In the genomic region with DNA sequence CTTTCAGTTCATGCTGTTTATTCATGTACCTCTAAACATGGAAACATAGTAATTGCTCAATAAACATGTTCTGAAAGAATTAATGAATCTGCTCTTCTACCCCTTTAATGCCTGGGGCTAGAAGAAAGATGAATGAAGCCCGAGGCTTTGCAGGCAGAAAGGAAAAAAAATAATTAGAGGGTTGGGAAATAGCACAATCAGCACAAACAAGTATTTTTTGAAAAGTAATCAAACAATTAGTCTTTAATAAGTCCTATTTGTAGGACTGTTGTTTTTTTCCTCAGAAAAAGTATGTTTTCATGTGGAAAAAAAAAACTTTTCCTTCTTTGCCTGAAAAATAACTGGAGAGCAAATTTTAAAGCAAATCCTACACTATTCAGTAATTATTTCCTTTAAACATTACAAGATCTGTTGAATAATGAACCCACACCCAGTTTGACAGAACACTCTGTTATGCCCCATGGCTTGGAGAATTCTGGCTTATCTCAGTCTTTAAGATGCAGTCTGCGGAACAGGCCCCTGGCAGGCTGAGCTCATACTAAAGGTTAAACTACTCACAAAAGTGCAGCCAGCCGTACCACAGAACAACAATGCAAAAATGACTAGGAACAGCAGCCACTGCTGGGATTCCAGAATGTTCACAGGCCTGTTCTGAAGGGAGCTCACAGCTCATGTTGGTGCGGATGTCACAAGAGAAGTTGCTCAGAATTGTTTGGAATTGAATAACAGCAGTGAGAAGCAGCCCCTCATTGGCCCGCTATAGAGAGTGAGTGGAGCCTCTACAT, we compare ENCODE assay signal across 19 cellular contexts.
A peak's percentile ranks its signal among the peaks of the same experiment; 100 is the strongest.
DNase-seq lines count a peak whose midpoint lies in the region; ATAC-seq and TF ChIP-seq lines count a peak whose summit lies in the region.
"Had no signal": no experiment of that assay in that cellular context is flagged by ENCODE, and none has a peak within 500 bp of the region (broad histone marks: within the 10 kb centered on the region; RNA-seq: fewer than 3 reads in every experiment).

No MANE protein-coding gene starts in this region.

- no peak overlapping the region for H3K27ac Mint-ChIP-seq in activated T-helper 1 cell treated with anti-CD3 and anti-CD28 coated beads, Interleukin-12 subunit alpha, Interleukin-12 subunit beta, Interleukin-2, Interleukin-4 antibody, amounts not matched to agents 30 ng/mL and 10 ng/mL and 1 ng/mL, durations not matched to agents 14 hours and 24 hours and 36 hours
- H3K27ac Mint-ChIP-seq: activated CD4-positive, alpha-beta T cell treated with anti-CD3 and anti-CD28 coated beads, Interleukin-2, amount 10 ng/mL, durations not matched to agents 7 days and 5 days; mesothelial cell of epicardium; T-helper 2 cell treated with Interferon-gamma antibody and Interleukin-4, amounts not matched to agents 5 μg/mL and 100 μg/mL, for 36 hours had no signal

- H3K9me3 ChIP-seq in left ventricle myocardium inferior (replicated peaks) (peaks cover 1% of the 10 kb centered on the region), ovary (no peaks in the 10 kb centered on the region)
- H3K9me3 ChIP-seq: prostate gland had no signal

- no peak overlapping the region for H3K4me3 Mint-ChIP-seq in activated T-helper 1 cell treated with anti-CD3 and anti-CD28 coated beads, Interleukin-12 subunit alpha, Interleukin-12 subunit beta, Interleukin-2, Interleukin-4 antibody, amounts not matched to agents 30 ng/mL and 10 ng/mL and 1 ng/mL, durations not matched to agents 14 hours and 24 hours and 36 hours
- H3K4me3 Mint-ChIP-seq: activated CD4-positive, alpha-beta T cell treated with anti-CD3 and anti-CD28 coated beads, Interleukin-2, amount 10 ng/mL, durations not matched to agents 7 days and 5 days; brain; mesothelial cell of epicardium; T-helper 2 cell treated with Interferon-gamma antibody and Interleukin-4, amounts not matched to agents 5 μg/mL and 100 μg/mL, for 36 hours had no signal

- peak overlapping the region; percentile 42 for H3K27ac ChIP-seq in left ventricle myocardium inferior (replicated peaks)
- H3K27ac ChIP-seq in ovary = no peak overlapping the region
- H3K27ac ChIP-seq: 22Rv1, prostate gland had no signal

- no peaks in the 10 kb centered on the region for H3K4me1 Mint-ChIP-seq in activated T-helper 1 cell treated with anti-CD3 and anti-CD28 coated beads, Interleukin-12 subunit alpha, Interleukin-12 subunit beta, Interleukin-2, Interleukin-4 antibody, amounts not matched to agents 30 ng/mL and 10 ng/mL and 1 ng/mL, durations not matched to agents 14 hours and 24 hours and 36 hours (ENCODE audit: low read depth)
- H3K4me1 Mint-ChIP-seq: activated CD4-positive, alpha-beta T cell treated with anti-CD3 and anti-CD28 coated beads, Interleukin-2, amount 10 ng/mL, durations not matched to agents 7 days and 5 days; brain; mesothelial cell of epicardium had no signal

- 40 to 60% (median 57%) methylated on average over 5 of the region's 5 CpGs for WGBS in ovary, 3 donors

- ATAC-seq in Right ventricle myocardium inferior = peak; percentile 65
- ATAC-seq in HG03039 (IDR thresholded peaks at IDR 0.05; ENCODE audit: unreplicated experiment) = no peak
- no peak for ATAC-seq in GM21381 (IDR thresholded peaks at IDR 0.05; ENCODE audit: unreplicated experiment)
- ATAC-seq: stimulated activated naive CD8-positive, alpha-beta T cell treated with anti-CD3 and anti-CD28 coated beads, Interleukin-15, Interleukin-2, amounts not matched to agents 100 U/mL and 50 U/mL, for 24 hours had no signal

- TF ChIP-seq EP300 in ovary (IDR thresholded peaks at IDR 0.05) = no peak

- H3K4me3 ChIP-seq in left ventricle myocardium inferior = no peak overlapping the region
- no peak overlapping the region for H3K4me3 ChIP-seq in ovary
- H3K4me3 ChIP-seq: prostate gland had no signal

- H3K27me3 Mint-ChIP-seq in activated T-helper 1 cell treated with anti-CD3 and anti-CD28 coated beads, Interleukin-12 subunit alpha, Interleukin-12 subunit beta, Interleukin-2, Interleukin-4 antibody, amounts not matched to agents 30 ng/mL and 10 ng/mL and 1 ng/mL, durations not matched to agents 14 hours and 24 hours and 36 hours (ENCODE audit: insufficient read depth) = peaks cover 6% of the 10 kb centered on the region
- H3K27me3 Mint-ChIP-seq: brain had no signal

- H3K27me3 ChIP-seq in left ventricle myocardium inferior (ENCODE audit: low read depth) (no peaks in the 10 kb centered on the region), ovary (no peaks in the 10 kb centered on the region)

- no peak for TF ChIP-seq POLR2A in ovary (IDR thresholded peaks at IDR 0.05)

- no peaks in the 10 kb centered on the region for H3K36me3 Mint-ChIP-seq in activated T-helper 1 cell treated with anti-CD3 and anti-CD28 coated beads, Interleukin-12 subunit alpha, Interleukin-12 subunit beta, Interleukin-2, Interleukin-4 antibody, amounts not matched to agents 30 ng/mL and 10 ng/mL and 1 ng/mL, durations not matched to agents 14 hours and 24 hours and 36 hours (ENCODE audit: low read depth)
- H3K36me3 Mint-ChIP-seq: brain, mesothelial cell of epicardium had no signal

- no peaks in the 10 kb centered on the region for H3K9me3 Mint-ChIP-seq in activated T-helper 1 cell treated with anti-CD3 and anti-CD28 coated beads, Interleukin-12 subunit alpha, Interleukin-12 subunit beta, Interleukin-2, Interleukin-4 antibody, amounts not matched to agents 30 ng/mL and 10 ng/mL and 1 ng/mL, durations not matched to agents 14 hours and 24 hours and 36 hours
- H3K9me3 Mint-ChIP-seq: T-helper 2 cell treated with Interferon-gamma antibody and Interleukin-4, amounts not matched to agents 5 μg/mL and 100 μg/mL, for 36 hours had no signal

- TF ChIP-seq CTCF in left ventricle myocardium inferior (IDR thresholded peaks at IDR 0.05; ENCODE audit: borderline replicate concordance) (no peak), ovary (IDR thresholded peaks at IDR 0.05) (no peak)

- intact Hi-C loops in Right ventricle myocardium inferior (cut with DNase I) = no loop called here
- intact Hi-C loops in cardiac septum (cut with DNase I) = no loop called here
- intact Hi-C loops in left ventricle myocardium inferior (cut with micrococcal nuclease) = no loop called here
- intact Hi-C loops in ovary (cut with DNase I) = no loop called here
- intact Hi-C loops in activated T-helper 1 cell treated with anti-CD3 and anti-CD28 coated beads, Interleukin-12 subunit alpha, Interleukin-12 subunit beta, Interleukin-2, Interleukin-4 antibody, amounts not matched to agents 30 ng/mL and 10 ng/mL and 1 ng/mL, durations not matched to agents 14 hours and 24 hours and 36 hours (cut with micrococcal nuclease) = no loop called here

- no peaks in the 10 kb centered on the region for H3K36me3 ChIP-seq in left ventricle myocardium inferior
- no peaks in the 10 kb centered on the region for H3K36me3 ChIP-seq in ovary
- H3K36me3 ChIP-seq: prostate gland had no signal

- no peaks in the 10 kb centered on the region for H3K4me1 ChIP-seq in left ventricle myocardium inferior
- H3K4me1 ChIP-seq in ovary (ENCODE audit: insufficient read depth) = no peaks in the 10 kb centered on the region
- H3K4me1 ChIP-seq: prostate gland had no signal

- DNase-seq in Right ventricle myocardium inferior (ENCODE audit: missing footprints) (peak; percentile 62), cardiac septum (ENCODE audit: low spot score) (no peak), left ventricle myocardium inferior (no peak), ovary (peak; percentile 21 to 65 (median 35)), NCI-H1436 (lab: John Stamatoyannopoulos, UW) (no peak)
- DNase-seq in activated T-helper 1 cell treated with anti-CD3 and anti-CD28 coated beads, Interleukin-12 subunit alpha, Interleukin-12 subunit beta, Interleukin-2, Interleukin-4 antibody, amounts not matched to agents 30 ng/mL and 10 ng/mL and 1 ng/mL, durations not matched to agents 14 hours and 24 hours and 36 hours (ENCODE audit: low spot score) = no peak
- DNase-seq: activated CD4-positive, alpha-beta T cell treated with anti-CD3 and anti-CD28 coated beads, Interleukin-2, amount 10 ng/mL, durations not matched to agents 7 days and 5 days; activated T-cell treated with anti-CD3 and anti-CD28 coated beads, Interleukin-2, amount 50 U/mL, for 48 hours; KBM-7; NCI-H1417 treated with DMSO at 0.1 percent for 48 hours; RPMI8226; stimulated activated naive CD8-positive, alpha-beta T cell treated with anti-CD3 and anti-CD28 coated beads, Interleukin-15, Interleukin-2, amounts not matched to agents 100 U/mL and 50 U/mL, for 24 hours had no signal

Comparison
In these comparisons a context has a peak if more than half of its experiments do, and no peak if none do; other contexts are left out.
1. DNase-seq: peak in Right ventricle myocardium inferior (single experiment) and ovary (5 of 5); none in cardiac septum (single experiment), left ventricle myocardium inferior (single experiment), NCI-H1436 (single experiment) and activated T-helper 1 cell treated with anti-CD3 and anti-CD28 coated beads, Interleukin-12 subunit alpha, Interleukin-12 subunit beta, Interleukin-2, Interleukin-4 antibody, amounts not matched to agents 30 ng/mL and 10 ng/mL and 1 ng/mL, durations not matched to agents 14 hours and 24 hours and 36 hours (single experiment).